Comparison of ENCODE assay signal across 8 cellular contexts in the genomic region with DNA sequence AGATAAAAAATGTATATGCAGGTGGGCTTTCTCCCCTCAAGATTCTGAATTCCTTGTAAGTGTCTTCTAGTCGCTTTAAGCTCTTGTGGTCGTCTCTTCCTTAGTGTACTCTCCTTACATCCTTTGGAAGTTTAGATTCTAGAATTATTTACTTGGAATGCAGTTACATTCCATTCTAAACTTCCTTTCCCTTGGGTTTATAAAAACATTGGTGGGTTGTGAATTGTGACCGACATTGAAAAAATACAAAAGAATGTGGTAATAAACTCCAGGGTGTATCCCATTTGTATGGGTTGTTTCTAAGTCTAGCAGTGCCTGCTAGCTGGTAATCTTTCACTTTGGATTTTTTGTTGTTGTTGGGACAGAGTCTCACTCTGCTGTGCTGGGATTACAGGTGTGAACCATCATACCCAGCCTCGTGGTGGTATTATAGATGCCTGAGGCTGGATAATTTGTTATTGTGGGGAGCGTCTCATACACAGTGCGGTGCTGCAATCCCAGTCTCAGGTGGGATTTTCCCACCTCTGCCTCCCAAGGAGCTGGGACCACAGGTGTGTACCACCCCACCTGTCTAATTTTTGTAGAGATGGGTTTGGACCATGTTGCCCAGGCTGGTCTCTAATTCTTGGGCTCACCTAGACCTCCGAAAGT. TPM values are rescaled to one million over a fixed set of nuclear protein-coding genes. Genes with fewer than 3 reads are reported as not detected.
DNase-seq lines count a peak whose midpoint lies in the region; ATAC-seq, FAIRE-seq and TF ChIP-seq lines count a peak whose summit lies in the region.
"Had no signal": no experiment of that assay in that cellular context is flagged by ENCODE, and none has a peak within 500 bp of the region (broad histone marks: within the 10 kb centered on the region; RNA-seq: fewer than 3 reads in every experiment).

No MANE protein-coding gene starts in this region.

- peaks cover 97% of the 10 kb centered on the region for H3K79me2 ChIP-seq in hepatocyte

- H3K27ac Mint-ChIP-seq in activated T-helper 2 cell treated with anti-CD3 and anti-CD28 coated beads, Interferon-gamma antibody, Interleukin-2, Interleukin-4, amounts not matched to agents 10 μg/mL and 5 μg/mL and 100 μg/mL, durations not matched to agents 14 hours and 24 hours and 36 hours = peak overlapping the region; percentile 74
- H3K27ac Mint-ChIP-seq in stimulated activated naive CD8-positive, alpha-beta T cell treated with anti-CD3 and anti-CD28 coated beads, Interleukin-15, amount 100 ng/mL, for 72 hours = peak overlapping the region; percentile 86 to 100

- no peaks in the 10 kb centered on the region for H3K9me3 Mint-ChIP-seq in activated T-helper 2 cell treated with anti-CD3 and anti-CD28 coated beads, Interferon-gamma antibody, Interleukin-2, Interleukin-4, amounts not matched to agents 10 μg/mL and 5 μg/mL and 100 μg/mL, durations not matched to agents 14 hours and 24 hours and 36 hours
- H3K9me3 Mint-ChIP-seq in stimulated activated naive CD8-positive, alpha-beta T cell treated with anti-CD3 and anti-CD28 coated beads, Interleukin-15, amount 100 ng/mL, for 72 hours = peaks cover 0 to 4% of the 10 kb centered on the region in 2 donors

- peak overlapping the region; percentile 84 for H3K4me2 ChIP-seq in hepatocyte

- no peaks in the 10 kb centered on the region for H3K9me2 ChIP-seq in hepatocyte (replicated peaks; ENCODE audit: insufficient read depth)

- H4K20me1 ChIP-seq in hepatocyte (ENCODE audit: insufficient read depth, poor library complexity, severe bottlenecking) = peaks cover 56% of the 10 kb centered on the region

- intact Hi-C loops in activated T-helper 2 cell treated with anti-CD3 and anti-CD28 coated beads, Interferon-gamma antibody, Interleukin-2, Interleukin-4, amounts not matched to agents 10 μg/mL and 5 μg/mL and 100 μg/mL, durations not matched to agents 14 hours and 24 hours and 36 hours (cut with micrococcal nuclease) = no loop called here
- intact Hi-C loops in head of caudate nucleus (cut with DNase I) = no loop called here

- TF ChIP-seq POLR2A in GM12891 (IDR thresholded peaks at IDR 0.05; ENCODE audit: low read depth, low read length) = peak; percentile 15; the same call in 1 of the 2 replicates

- H3K9me3 ChIP-seq in hepatocyte (ENCODE audit: low read depth) = no peaks in the 10 kb centered on the region

- peak overlapping the region; percentile 51 for H3K4me3 Mint-ChIP-seq in activated T-helper 2 cell treated with anti-CD3 and anti-CD28 coated beads, Interferon-gamma antibody, Interleukin-2, Interleukin-4, amounts not matched to agents 10 μg/mL and 5 μg/mL and 100 μg/mL, durations not matched to agents 14 hours and 24 hours and 36 hours (ENCODE audit: low read depth)
- H3K4me3 Mint-ChIP-seq in stimulated activated naive CD8-positive, alpha-beta T cell treated with anti-CD3 and anti-CD28 coated beads, Interleukin-15, amount 100 ng/mL, for 72 hours = peak overlapping the region; percentile 94 to 97

- H3K27me3 Mint-ChIP-seq in activated T-helper 2 cell treated with anti-CD3 and anti-CD28 coated beads, Interferon-gamma antibody, Interleukin-2, Interleukin-4, amounts not matched to agents 10 μg/mL and 5 μg/mL and 100 μg/mL, durations not matched to agents 14 hours and 24 hours and 36 hours (ENCODE audit: low read depth) = no peaks in the 10 kb centered on the region
- no peaks in the 10 kb centered on the region for H3K27me3 Mint-ChIP-seq in stimulated activated naive CD8-positive, alpha-beta T cell treated with anti-CD3 and anti-CD28 coated beads, Interleukin-15, amount 100 ng/mL, for 72 hours

- FAIRE-seq in GM12891 (lab: Jason Lieb, UNC) = no peak

- no peaks in the 10 kb centered on the region for H3K27me3 ChIP-seq in hepatocyte

- no peak for TF ChIP-seq CTCF in hepatocyte (IDR thresholded peaks at IDR 0.05; ENCODE audit: poor library complexity)

- peaks cover 85% of the 10 kb centered on the region for H3K4me1 Mint-ChIP-seq in activated T-helper 2 cell treated with anti-CD3 and anti-CD28 coated beads, Interferon-gamma antibody, Interleukin-2, Interleukin-4, amounts not matched to agents 10 μg/mL and 5 μg/mL and 100 μg/mL, durations not matched to agents 14 hours and 24 hours and 36 hours (ENCODE audit: low read depth)
- peaks cover 85% of the 10 kb centered on the region for H3K4me1 Mint-ChIP-seq in stimulated activated naive CD8-positive, alpha-beta T cell treated with anti-CD3 and anti-CD28 coated beads, Interleukin-15, amount 100 ng/mL, for 72 hours

- no peak overlapping the region for H2AFZ ChIP-seq in hepatocyte

- DNase-seq in GM12891 (ENCODE audit: insufficient read length, low spot score) = no peak
- no peak for DNase-seq in activated T-helper 2 cell treated with anti-CD3 and anti-CD28 coated beads, Interferon-gamma antibody, Interleukin-2, Interleukin-4, amounts not matched to agents 10 μg/mL and 5 μg/mL and 100 μg/mL, durations not matched to agents 14 hours and 24 hours and 36 hours (ENCODE audit: low spot score)
- no peak for DNase-seq in hepatocyte (ENCODE audit: low spot score)
- no peak for DNase-seq in stimulated activated naive CD8-positive, alpha-beta T cell treated with anti-CD3 and anti-CD28 coated beads, Interleukin-15, amount 100 ng/mL, for 72 hours
- DNase-seq in head of caudate nucleus = no peak
- DNase-seq in iPS-NIHi7 (ENCODE audit: extremely low spot score) = no peak
- DNase-seq in DMS 273 treated with DMSO at 0.1 percent for 48 hours (lab: John Stamatoyannopoulos, UW) = no peak
- DNase-seq: MV-4-11 had no signal

- H3K27ac ChIP-seq in hepatocyte = peak overlapping the region; percentile 94

- H3K4me3 ChIP-seq in hepatocyte = no peak overlapping the region

- H3K36me3 Mint-ChIP-seq in activated T-helper 2 cell treated with anti-CD3 and anti-CD28 coated beads, Interferon-gamma antibody, Interleukin-2, Interleukin-4, amounts not matched to agents 10 μg/mL and 5 μg/mL and 100 μg/mL, durations not matched to agents 14 hours and 24 hours and 36 hours (ENCODE audit: low read depth) = peaks cover 80% of the 10 kb centered on the region

- no peaks in the 10 kb centered on the region for H3K36me3 ChIP-seq in hepatocyte (replicated peaks; ENCODE audit: insufficient read depth, low read depth)

- ATAC-seq in stimulated activated naive CD8-positive, alpha-beta T cell treated with anti-CD3 and anti-CD28 coated beads, Interleukin-15, amount 100 ng/mL, for 72 hours = no peak

- H3K4me1 ChIP-seq in hepatocyte (ENCODE audit: insufficient read depth) = peaks cover 60% of the 10 kb centered on the region

- 63% methylated on average over 7 of the region's 7 CpGs for WGBS in hepatocyte (ENCODE audit: low lambda C conversion rate, missing lambda C conversion rate)

TF ChIP-seq in GM12891, 5 proteins besides CTCF, POLR2A, EP300 and RAD21:
- TF ChIP-seq POLR2AphosphoS5 (IDR thresholded peaks at IDR 0.05; ENCODE audit: low read depth, low read length) (0 out of 2 replicates have a peak, but pooled peaks have one; percentile 21), TAF1 (IDR thresholded peaks at IDR 0.05; ENCODE audit: low read depth, low read length) (no peak)

RNA-seq across cellular contexts. Expression of gene CHD2, which starts 9.1 kb away (rescaled TPM):
- 45.4 TPM for polyA plus RNA-seq in GM12891 (2012; ENCODE audit: low read depth, missing spikeins)
- total RNA-seq in activated T-helper 2 cell treated with anti-CD3 and anti-CD28 coated beads, Interferon-gamma antibody, Interleukin-2, Interleukin-4, amounts not matched to agents 10 μg/mL and 5 μg/mL and 100 μg/mL, durations not matched to agents 14 hours and 24 hours and 36 hours = 105 and 111 TPM in 2 replicates
- total RNA-seq in hepatocyte = 101 and 133 TPM in 2 replicates
- 49.3 and 68.3 TPM in 2 replicates for polyA plus RNA-seq in hepatocyte
